Comparison of ENCODE assay signal across 29 cellular contexts in the genomic region with DNA sequence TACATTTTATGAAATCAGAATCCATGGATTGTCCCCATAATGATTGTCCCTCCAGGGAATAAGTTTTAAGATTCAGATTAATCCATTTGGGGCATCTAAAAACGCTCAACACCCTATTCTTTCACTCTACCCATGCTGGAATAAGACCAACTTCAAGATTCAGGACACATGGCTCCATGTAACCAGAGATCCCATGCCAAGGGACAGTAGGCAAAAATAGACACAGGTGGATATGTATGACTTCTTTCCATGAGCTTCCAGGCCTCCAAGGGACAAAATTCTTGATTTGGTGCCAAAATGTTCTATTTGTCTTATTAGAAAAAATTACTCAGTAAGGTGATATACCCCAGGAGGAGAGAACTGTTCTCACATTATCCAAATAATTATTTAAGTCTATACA.
"Had no signal": no experiment of that assay in that cellular context is flagged by ENCODE, and none has a peak within 500 bp of the region (broad histone marks: within the 10 kb centered on the region; RNA-seq: fewer than 3 reads in every experiment).

No MANE protein-coding gene starts in this region.

- H3K27ac ChIP-seq: adrenal gland, body of pancreas, brain microvascular endothelial cell, breast epithelium, VCaP had no signal

- DNase-seq: activated B cell treated with CpG ODN at 0.5 μM for 24 hours; activated CD4-positive, alpha-beta memory T cell treated with anti-CD3 and anti-CD28 coated beads for 36 hours; activated CD4-positive, alpha-beta T cell treated with anti-CD3 and anti-CD28 coated beads for 4 hours; activated CD4-positive, alpha-beta T cell treated with anti-CD3 and anti-CD28 coated beads, Interleukin-2, amount 10 ng/mL, durations not matched to agents 24 days and 14 days; activated CD4-positive, alpha-beta T cell treated with anti-CD3 and anti-CD28 coated beads, Interleukin-2, amount 50 U/mL, for 1 hour; activated CD4-positive, alpha-beta T cell treated with anti-CD3 and anti-CD28 coated beads, Interleukin-2, amount 50 U/mL, for 4 hours; activated CD4-positive, CD25-positive, alpha-beta regulatory T cell treated with anti-CD3 and anti-CD28 coated beads, Interleukin-2, amount 50 U/mL, for 72 hours; activated CD8-positive, alpha-beta memory T cell treated with anti-CD3 and anti-CD28 coated beads, Interleukin-2, amount 50 U/mL, for 4 hours; activated CD8-positive, alpha-beta T cell treated with anti-CD3 and anti-CD28 coated beads for 36 hours; activated effector memory CD4-positive, alpha-beta T cell treated with anti-CD3 and anti-CD28 coated beads, Interleukin-2, amount 50 U/mL, for 16 hours; activated gamma-delta T cell treated with Interleukin-2 at 50 U/mL for 16 hours; activated naive CD4-positive, alpha-beta T cell; activated naive CD4-positive, alpha-beta T cell treated with anti-CD3 and anti-CD28 coated beads for 36 hours; activated naive CD4-positive, alpha-beta T cell treated with anti-CD3 and anti-CD28 coated beads, Interleukin-2, amount 50 U/mL, for 16 hours; activated naive CD8-positive, alpha-beta T cell treated with anti-CD3 and anti-CD28 coated beads for 36 hours; activated T-cell treated with anti-CD3 and anti-CD28 coated beads for 4 hours; activated T-cell treated with anti-CD3 and anti-CD28 coated beads, Interleukin-2, amount 50 U/mL, for 1 hour; activated T-cell treated with anti-CD3 and anti-CD28 coated beads, Interleukin-2, amount 50 U/mL, for 4 hours; activated T-cell treated with anti-CD3 and anti-CD28 coated beads, Interleukin-2, amount 50 U/mL, for 72 hours; adrenal gland; amniotic stem cell; aorta; body of pancreas; brain microvascular endothelial cell; central memory CD4-positive, alpha-beta T cell; T-helper 2 cell; T-helper 9 cell had no signal

- H3K27me3 ChIP-seq: adrenal gland, body of pancreas, brain microvascular endothelial cell, breast epithelium had no signal

- H3K36me3 ChIP-seq: adrenal gland, brain microvascular endothelial cell, breast epithelium had no signal

- H3K4me1 ChIP-seq: body of pancreas, breast epithelium had no signal

- H3K9me3 ChIP-seq: adrenal gland, body of pancreas, breast epithelium had no signal

- H3K4me3 ChIP-seq: adrenal gland, body of pancreas, breast epithelium had no signal
